Comparison of ENCODE assay signal across 13 cellular contexts in genomic region chr6:28736121-28736520, GRCh38.
DNase-seq lines count a peak whose midpoint lies in the region; ATAC-seq, FAIRE-seq and TF ChIP-seq lines count a peak whose summit lies in the region.
"Had no signal": no experiment of that assay in that cellular context is flagged by ENCODE, and none has a peak within 500 bp of the region (broad histone marks: within the 10 kb centered on the region; RNA-seq: fewer than 3 reads in every experiment).

No MANE protein-coding gene starts in this region.

- no TSS peak for BruUV-seq in Panc1 (replicated peaks; lab: Mats Ljungman, UMichigan)

- H3F3A ChIP-seq in GM23338 (replicated peaks; ENCODE audit: low read depth), result peaks cover 8% of the 10 kb centered on the region; the same call in 1 of the 2 replicates

- H3K9me3 ChIP-seq in HUES6 (ENCODE audit: control insufficient read depth, insufficient read depth, low read depth, low read length) (no peaks in the 10 kb centered on the region), Panc1 (ENCODE audit: control insufficient read depth, insufficient read depth, low read depth, low read length) (no peaks in the 10 kb centered on the region), keratinocyte (ENCODE audit: control insufficient read depth, low read depth, low read length) (no peaks in the 10 kb centered on the region)

- DNase-seq in GM23338 (ENCODE audit: low spot score) (no peak), Panc1 (ENCODE audit: low read depth, low spot score) (no peak), keratinocyte (ENCODE audit: low read depth, low spot score) (no peak), GDM1 (lab: John Stamatoyannopoulos, UW) (no peak)
- no peak for DNase-seq in activated T-cell treated with anti-CD3 and anti-CD28 coated beads, Interleukin-2, amount 50 U/mL, for 4 hours
- DNase-seq: CD8-positive, alpha-beta T cell; NCI-H1436; NCI-H2029 treated with DMSO at 0.1 percent for 48 hours; NCI-H524; T-helper 17 cell had no signal

- no peaks in the 10 kb centered on the region for H3K9me1 ChIP-seq in keratinocyte (ENCODE audit: control insufficient read depth, extremely low read depth, insufficient read depth, low read length)

- H3K27me3 Mint-ChIP-seq in GM23338 (ENCODE audit: insufficient read depth, low read depth, poor library complexity), result peaks cover 84% of the 10 kb centered on the region
- H3K27me3 Mint-ChIP-seq in activated T-cell treated with anti-CD3 and anti-CD28 coated beads, Interleukin-2, amount 50 U/mL, for 4 hours (ENCODE audit: low read depth), result peaks cover 78% of the 10 kb centered on the region

- peaks cover 22% of the 10 kb centered on the region for H3K4me1 ChIP-seq in GM23338 (ENCODE audit: insufficient read depth)
- peaks cover 16% of the 10 kb centered on the region for H3K4me1 ChIP-seq in HUES6 (ENCODE audit: control insufficient read depth, insufficient read depth, low read length)
- H3K4me1 ChIP-seq in Panc1 (ENCODE audit: control insufficient read depth, insufficient read depth, low read length), result peaks cover 6% of the 10 kb centered on the region; the same call in 1 of the 2 replicates
- H3K4me1 ChIP-seq in keratinocyte (ENCODE audit: control insufficient read depth, extremely low read depth, insufficient read depth, low read length), result peaks cover 8% of the 10 kb centered on the region

- dilution Hi-C loops in keratinocyte (cut with MboI; ENCODE audit: extremely low pct_ligation_motif_present, low sequenced_read_pairs), result no loop called here

- FAIRE-seq in keratinocyte (lab: Jason Lieb, UNC), result no peak

- H3K4me1 Mint-ChIP-seq in GM23338, result peaks cover 23% of the 10 kb centered on the region; the same call in 2 of the 3 replicates
- H3K4me1 Mint-ChIP-seq in activated T-cell treated with anti-CD3 and anti-CD28 coated beads, Interleukin-2, amount 50 U/mL, for 4 hours (ENCODE audit: low read depth), result no peaks in the 10 kb centered on the region
- H3K4me1 Mint-ChIP-seq: T-helper 17 cell had no signal

- H3K36me3 ChIP-seq in GM23338 (ENCODE audit: insufficient read depth), result no peaks in the 10 kb centered on the region
- H3K36me3 ChIP-seq in HUES6 (ENCODE audit: control insufficient read depth, insufficient read depth, low read length), result no peaks in the 10 kb centered on the region
- no peaks in the 10 kb centered on the region for H3K36me3 ChIP-seq in Panc1 (ENCODE audit: control insufficient read depth, insufficient read depth, low read length)
- no peaks in the 10 kb centered on the region for H3K36me3 ChIP-seq in keratinocyte (ENCODE audit: control insufficient read depth in 2 of 2, extremely low read depth in 1 of 2, insufficient read depth in 2 of 2, low read length in 2 of 2)

- H3K27ac Mint-ChIP-seq in GM23338, result no peak overlapping the region
- H3K27ac Mint-ChIP-seq: CD8-positive, alpha-beta T cell; T-helper 17 cell had no signal

- in situ Hi-C loops in Panc1 (cut with HindIII; ENCODE audit: low pct_unique_long_range_greater_than_20kb, low sequenced_read_pairs), result no loop called here

- peak overlapping the region; percentile 53 for H3K4me3 ChIP-seq in GM23338
- peak overlapping the region; percentile 70 for H3K4me3 ChIP-seq in HUES6 (ENCODE audit: low read depth, low read length)
- peak overlapping the region; percentile 56 to 66 for H3K4me3 ChIP-seq in Panc1 (ENCODE audit: low read depth in 2 of 2, low read length in 2 of 2)
- H3K4me3 ChIP-seq in keratinocyte (ENCODE audit: control insufficient read depth in 2 of 3, extremely low read depth in 1 of 3, insufficient read depth in 2 of 3, low read depth in 1 of 3, low read length in 3 of 3), result peak overlapping the region; percentile 28 to 73 (median 70)

- TF ChIP-seq CTCF in GM23338 (conservative IDR thresholded peaks at IDR 0.05; ENCODE audit: low read depth in 2 of 2) (no peak), Panc1 (IDR thresholded peaks at IDR 0.05) (no peak), keratinocyte (optimal IDR thresholded peaks at IDR 0.05 in 1 of 3, IDR thresholded peaks at IDR 0.05 in 1 of 3, conservative IDR thresholded peaks at IDR 0.05 in 1 of 3; ENCODE audit: extremely low read depth in 1 of 3, insufficient read depth in 2 of 3, low read length in 3 of 3) (no peak)

- no peak overlapping the region for H3K9ac ChIP-seq in HUES6 (ENCODE audit: low read length)
- H3K9ac ChIP-seq in keratinocyte (ENCODE audit: control insufficient read depth, extremely low read depth, insufficient read depth, low read length), result no peak overlapping the region

- H3K79me2 ChIP-seq in GM23338 (replicated peaks; ENCODE audit: insufficient read depth) (no peaks in the 10 kb centered on the region), keratinocyte (ENCODE audit: control insufficient read depth, insufficient read depth, low read length) (no peaks in the 10 kb centered on the region)

- no peak overlapping the region for H2AFZ ChIP-seq in GM23338
- H2AFZ ChIP-seq in keratinocyte (ENCODE audit: control insufficient read depth, low read length), result no peak overlapping the region

- peak overlapping the region; percentile 81 for H3K4me3 Mint-ChIP-seq in GM23338
- no peak overlapping the region for H3K4me3 Mint-ChIP-seq in activated T-cell treated with anti-CD3 and anti-CD28 coated beads, Interleukin-2, amount 50 U/mL, for 4 hours
- H3K4me3 Mint-ChIP-seq: CD8-positive, alpha-beta T cell; T-helper 17 cell had no signal

- ATAC-seq in GM23338, result no peak
- no peak for ATAC-seq in Panc1
- no peak for ATAC-seq in activated T-cell treated with anti-CD3 and anti-CD28 coated beads, Interleukin-2, amount 50 U/mL, for 4 hours
- ATAC-seq in esophagus mucosa, result no peak
- ATAC-seq: CD8-positive, alpha-beta T cell; SK-N-SH treated with all-trans-retinoic acid at 6 μM for 48 hours; T-helper 17 cell had no signal

- H3K9me2 ChIP-seq in GM23338 (ENCODE audit: insufficient read depth), result no peaks in the 10 kb centered on the region

- POLR2A ChIA-PET in Panc1 (lab: Charles Lee), result no interaction called here

- CTCF ChIA-PET in Panc1 (lab: Charles Lee), result no interaction called here

- H4K20me1 ChIP-seq in GM23338 (replicated peaks; ENCODE audit: insufficient read depth) (no peaks in the 10 kb centered on the region), keratinocyte (ENCODE audit: control insufficient read depth, extremely low read depth, insufficient read depth, low read length) (no peaks in the 10 kb centered on the region)

- H3K27me3 ChIP-seq in GM23338 (ENCODE audit: insufficient read depth) (peaks cover 92% of the 10 kb centered on the region), HUES6 (ENCODE audit: control insufficient read depth, insufficient read depth, low read length) (peaks cover 62% of the 10 kb centered on the region), Panc1 (ENCODE audit: control insufficient read depth, insufficient read depth, low read length) (0 out of 2 replicates have a peak, but pooled peaks cover 2% of the 10 kb centered on the region), keratinocyte (ENCODE audit: control insufficient read depth, extremely low read depth, insufficient read depth, low read length) (peaks cover 46% of the 10 kb centered on the region)

- peaks cover 5% of the 10 kb centered on the region; the same call in 2 of the 3 replicates for H3K9me3 Mint-ChIP-seq in GM23338
- peaks cover 49% of the 10 kb centered on the region for H3K9me3 Mint-ChIP-seq in activated T-cell treated with anti-CD3 and anti-CD28 coated beads, Interleukin-2, amount 50 U/mL, for 4 hours

- intact Hi-C loops in Panc1 (cut with micrococcal nuclease; ENCODE audit: unreplicated experiment), result no loop called here

- no peaks in the 10 kb centered on the region for H3K36me3 Mint-ChIP-seq in GM23338 (ENCODE audit: low read depth)
- H3K36me3 Mint-ChIP-seq in activated T-cell treated with anti-CD3 and anti-CD28 coated beads, Interleukin-2, amount 50 U/mL, for 4 hours (ENCODE audit: insufficient read depth), result peaks cover 2% of the 10 kb centered on the region
- H3K36me3 Mint-ChIP-seq: CD8-positive, alpha-beta T cell had no signal

- H3K4me2 ChIP-seq in GM23338 (peak overlapping the region; percentile 84), keratinocyte (ENCODE audit: control insufficient read depth, extremely low read depth, insufficient read depth, low read depth, low read length) (peak overlapping the region; percentile 89)

- H3K27ac ChIP-seq in GM23338 (ENCODE audit: low read depth), result no peak overlapping the region
- H3K27ac ChIP-seq in HUES6 (ENCODE audit: low read depth, low read length), result no peak overlapping the region
- H3K27ac ChIP-seq in Panc1 (ENCODE audit: low read length), result no peak overlapping the region
- no peak overlapping the region for H3K27ac ChIP-seq in keratinocyte (ENCODE audit: control insufficient read depth, insufficient read depth, low read length)

TF ChIP-seq in GM23338, 12 proteins besides CTCF, POLR2A, EP300 and RAD21 (continues in another document):
- TF ChIP-seq REST (IDR thresholded peaks at IDR 0.05; ENCODE audit: unreplicated experiment), result no peak
- no peak for TF ChIP-seq JUNB (IDR thresholded peaks at IDR 0.05; ENCODE audit: unreplicated experiment)
- no peak for TF ChIP-seq POLR2AphosphoS5 (IDR thresholded peaks at IDR 0.05; ENCODE audit: low read depth)
- TF ChIP-seq EZH2 (IDR thresholded peaks at IDR 0.05; ENCODE audit: low read depth, unreplicated experiment), result no peak
